22 cellular contexts compared by ENCODE assay signal in genomic region chr21:39053126-39053525, GRCh38.
"Had no signal": no experiment of that assay in that cellular context is flagged by ENCODE, and none has a peak within 500 bp of the region (broad histone marks: within the 10 kb centered on the region; RNA-seq: fewer than 3 reads in every experiment).

No MANE protein-coding gene starts in this region.

- H3K4me3 ChIP-seq: lung, mucosa of descending colon, ovary, psoas muscle, sigmoid colon, thoracic aorta, tibial nerve, upper lobe of right lung, uterus had no signal

- H3K4me1 Mint-ChIP-seq: memory B cell; naive B cell; stimulated activated naive B cell treated with anti-CD40 and anti-IgM and Interleukin-4, amounts not matched to agents 10 μg/mL and 1 μg/mL and 100 μg/mL, for 72 hours had no signal

- DNase-seq: cortex of kidney; effector memory CD8-positive, alpha-beta T cell; mucosa of descending colon; naive B cell; occipital lobe; ovary; posterior cingulate gyrus; psoas muscle; right cardiac atrium; sigmoid colon; stimulated activated CD4-positive, alpha-beta T cell treated with anti-CD3 and anti-CD28 coated beads, Interleukin-2, amount 100 ng/mL, for 24 hours; stimulated activated CD4-positive, alpha-beta T cell treated with anti-CD3 and anti-CD28 coated beads, Interleukin-4, amount 100 ng/mL, for 24 hours; stimulated activated naive B cell treated with anti-CD40 and anti-IgM and Interleukin-4, amounts not matched to agents 10 μg/mL and 1 μg/mL and 100 μg/mL, for 72 hours; upper lobe of right lung; uterus had no signal

- H3K36me3 ChIP-seq: ovary, sigmoid colon, thoracic aorta, tibial nerve, upper lobe of right lung, uterus had no signal

- H3K9me3 ChIP-seq: mucosa of descending colon, ovary, psoas muscle, sigmoid colon, thoracic aorta, tibial nerve, upper lobe of right lung, uterus had no signal

- ATAC-seq: effector memory CD8-positive, alpha-beta T cell; mucosa of descending colon; psoas muscle; right cardiac atrium; stimulated activated naive B cell treated with anti-CD40 and anti-IgM and Interleukin-4, amounts not matched to agents 10 μg/mL and 1 μg/mL and 100 μg/mL, for 72 hours; upper lobe of right lung had no signal

- H3K27me3 ChIP-seq: ovary, sigmoid colon, tibial nerve, upper lobe of right lung, uterus had no signal

- H3K27ac ChIP-seq: ovary, psoas muscle, sigmoid colon, thoracic aorta, tibial nerve, upper lobe of right lung had no signal

- H3K4me1 ChIP-seq: uterus had no signal

- H3K36me3 Mint-ChIP-seq: memory B cell; mesothelial cell of epicardium; naive B cell; natural killer cell treated with Interleukin-12 subunit alpha and Interleukin-12 subunit beta and Interleukin-15 and Interleukin-18, amount 100 ng/mL, for 72 hours; stimulated activated naive B cell treated with anti-CD40 and anti-IgM and Interleukin-4, amounts not matched to agents 10 μg/mL and 1 μg/mL and 100 μg/mL, for 72 hours had no signal

- H3K9me3 Mint-ChIP-seq: effector memory CD8-positive, alpha-beta T cell; natural killer cell treated with Interleukin-12 subunit alpha and Interleukin-12 subunit beta and Interleukin-15 and Interleukin-18, amount 100 ng/mL, for 72 hours; stimulated activated naive B cell treated with anti-CD40 and anti-IgM and Interleukin-4, amounts not matched to agents 10 μg/mL and 1 μg/mL and 100 μg/mL, for 72 hours; stimulated activated naive CD8-positive, alpha-beta T cell treated with anti-CD3 and anti-CD28 coated beads, Interleukin-15, Interleukin-2, amounts not matched to agents 100 ng/mL and 50 ng/mL, for 24 hours had no signal

- H3K4me3 Mint-ChIP-seq: effector memory CD8-positive, alpha-beta T cell; memory B cell; mesothelial cell of epicardium; naive B cell; natural killer cell treated with Interleukin-12 subunit alpha and Interleukin-12 subunit beta and Interleukin-15 and Interleukin-18, amount 100 ng/mL, for 72 hours; stimulated activated naive B cell treated with anti-CD40 and anti-IgM and Interleukin-4, amounts not matched to agents 10 μg/mL and 1 μg/mL and 100 μg/mL, for 72 hours; stimulated activated naive CD8-positive, alpha-beta T cell treated with anti-CD3 and anti-CD28 coated beads, Interleukin-15, Interleukin-2, amounts not matched to agents 100 ng/mL and 50 ng/mL, for 24 hours had no signal

- H3K27ac Mint-ChIP-seq: effector memory CD8-positive, alpha-beta T cell; memory B cell; mesothelial cell of epicardium; naive B cell; natural killer cell treated with Interleukin-12 subunit alpha and Interleukin-12 subunit beta and Interleukin-15 and Interleukin-18, amount 100 ng/mL, for 72 hours; stimulated activated naive B cell treated with anti-CD40 and anti-IgM and Interleukin-4, amounts not matched to agents 10 μg/mL and 1 μg/mL and 100 μg/mL, for 72 hours; stimulated activated naive CD8-positive, alpha-beta T cell treated with anti-CD3 and anti-CD28 coated beads, Interleukin-15, Interleukin-2, amounts not matched to agents 100 ng/mL and 50 ng/mL, for 24 hours had no signal
